35 cellular contexts compared by ENCODE assay signal in genomic region chr11:115843685-115844084, GRCh38.
"Had no signal": no experiment of that assay in that cellular context is flagged by ENCODE, and none has a peak within 500 bp of the region (broad histone marks: within the 10 kb centered on the region; RNA-seq: fewer than 3 reads in every experiment).

No MANE protein-coding gene starts in this region.

- ATAC-seq: activated naive CD4-positive, alpha-beta T cell treated with anti-CD3 and anti-CD28 coated beads, Interleukin-2, amount 50 U/mL, for 72 hours; activated naive CD8-positive, alpha-beta T cell treated with anti-CD3 and anti-CD28 coated beads, Interleukin-2, amount 50 U/mL, for 24 hours; activated T-cell treated with anti-CD3 and anti-CD28 coated beads, Interleukin-2, amount 50 U/mL, for 4 hours; activated T-cell treated with anti-CD3 and anti-CD28 coated beads, Interleukin-2, amount 50 U/mL, for 72 hours; activated T-helper 17 cell treated with anti-CD3 and anti-CD28 coated beads, Interleukin-2, amount 50 U/mL, for 72 hours; body of pancreas had no signal

- H3K27ac ChIP-seq: adrenal gland, ascending aorta, body of pancreas, brain microvascular endothelial cell, breast epithelium, cardiac muscle cell had no signal

- H3K36me3 ChIP-seq: adrenal gland, ascending aorta, brain microvascular endothelial cell, breast epithelium, cardiac muscle cell had no signal

- DNase-seq: activated effector memory CD4-positive, alpha-beta T cell treated with anti-CD3 and anti-CD28 coated beads, Interleukin-2, amount 50 U/mL, for 16 hours; activated effector memory CD4-positive, alpha-beta T cell treated with Interleukin-2 at 50 U/mL for 16 hours; activated gamma-delta T cell; activated gamma-delta T cell treated with Interleukin-2 at 50 U/mL for 16 hours; activated naive CD4-positive, alpha-beta T cell; activated naive CD4-positive, alpha-beta T cell treated with anti-CD3 and anti-CD28 coated beads for 36 hours; activated naive CD4-positive, alpha-beta T cell treated with anti-CD3 and anti-CD28 coated beads, Interleukin-2, amount 10 ng/mL, durations not matched to agents 7 days and 5 days; activated naive CD4-positive, alpha-beta T cell treated with anti-CD3 and anti-CD28 coated beads, Interleukin-2, amount 50 U/mL, for 16 hours; activated naive CD4-positive, alpha-beta T cell treated with Interleukin-2 at 50 U/mL for 16 hours; activated naive CD8-positive, alpha-beta T cell treated with anti-CD3 and anti-CD28 coated beads for 36 hours; activated naive CD8-positive, alpha-beta T cell treated with anti-CD3 and anti-CD28 coated beads, Interleukin-2, amount 10 ng/mL, durations not matched to agents 7 days and 5 days; activated naive CD8-positive, alpha-beta T cell treated with anti-CD3 and anti-CD28 coated beads, Interleukin-2, amount 50 U/mL, for 24 hours; activated T-cell treated with anti-CD3 and anti-CD28 coated beads for 4 hours; activated T-cell treated with anti-CD3 and anti-CD28 coated beads, Interleukin-2, amount 50 U/mL, for 1 hour; activated T-cell treated with anti-CD3 and anti-CD28 coated beads, Interleukin-2, amount 50 U/mL, for 24 hours; activated T-cell treated with anti-CD3 and anti-CD28 coated beads, Interleukin-2, amount 50 U/mL, for 4 hours; activated T-cell treated with anti-CD3 and anti-CD28 coated beads, Interleukin-2, amount 50 U/mL, for 48 hours; activated T-cell treated with anti-CD3 and anti-CD28 coated beads, Interleukin-2, amount 50 U/mL, for 72 hours; adrenal gland; amniotic stem cell; amygdala; anterior cingulate cortex; aorta; body of pancreas; brain microvascular endothelial cell; caudate nucleus; central memory CD4-positive, alpha-beta T cell; cerebellar nuclear complex had no signal

- H3K4me3 ChIP-seq: adrenal gland, ascending aorta, body of pancreas, breast epithelium, cardiac muscle cell had no signal

- H3K9me3 ChIP-seq: adrenal gland, ascending aorta, body of pancreas, breast epithelium had no signal

- FAIRE-seq: astrocyte, bronchial epithelial cell had no signal

- H3K4me1 ChIP-seq: adrenal gland, ascending aorta, body of pancreas, breast epithelium had no signal

- H3K27me3 ChIP-seq: adrenal gland, ascending aorta, body of pancreas, brain microvascular endothelial cell, breast epithelium, cardiac muscle cell had no signal
